Comparison of ENCODE assay signal across 8 cellular contexts in the genomic region with DNA sequence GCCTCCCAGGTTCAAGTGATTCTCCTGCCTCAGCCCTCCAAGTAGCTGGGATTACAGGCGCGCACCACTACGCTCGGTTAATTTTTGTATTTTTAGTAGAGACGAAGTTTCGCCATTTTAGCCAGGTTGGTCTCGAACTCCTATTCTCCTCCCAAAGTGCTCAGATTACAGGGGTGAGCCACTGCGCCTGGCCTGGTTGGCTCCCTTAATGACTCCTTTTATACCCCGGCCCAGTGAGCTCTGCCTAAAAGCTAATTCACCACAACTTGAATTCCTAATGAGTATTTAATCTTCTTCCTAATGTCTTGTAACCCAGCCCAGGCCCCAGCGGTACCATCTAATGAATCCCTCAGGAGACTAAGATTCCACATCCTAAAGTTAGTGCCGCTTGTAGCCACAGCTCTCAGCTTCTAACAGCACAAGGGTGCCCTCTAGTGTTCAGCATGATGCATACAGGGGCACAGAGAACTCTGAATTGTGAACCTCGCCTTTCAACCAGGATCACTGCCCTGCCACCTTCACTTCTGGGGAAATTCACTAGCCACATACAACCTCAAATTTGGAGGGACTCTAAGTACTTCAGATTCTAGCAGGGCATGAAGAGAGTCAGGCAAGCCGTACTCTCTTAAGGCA.
DNase-seq lines count a peak whose midpoint lies in the region; ATAC-seq and TF ChIP-seq lines count a peak whose summit lies in the region.

No MANE protein-coding gene starts in this region.

- CTCF ChIA-PET in activated CD8-positive, alpha-beta T cell treated with anti-CD3 and anti-CD28 coated beads for 36 hours (lab: Charles Lee), result interaction anchor here (0.7 to 1.0 kb wide), 3 partner anchors 10 to 642 kb away, joined by 3 to 4 read pairs (median 3); no protein-coding TSS in a partner anchor
- CTCF ChIA-PET in naive thymus-derived CD4-positive, alpha-beta T cell (lab: Charles Lee), result no interaction called here

- no peak for ATAC-seq in CD4-positive, CD25-positive, alpha-beta regulatory T cell (ENCODE audit: low read depth in 2 of 2)
- peak; percentile 87 for ATAC-seq in GM18870 (IDR thresholded peaks at IDR 0.05; ENCODE audit: unreplicated experiment)
- ATAC-seq in HG03139 (IDR thresholded peaks at IDR 0.05; ENCODE audit: unreplicated experiment), result peak; percentile 77
- ATAC-seq in activated CD8-positive, alpha-beta T cell treated with anti-CD3 and anti-CD28 coated beads for 36 hours, result peak; percentile 65
- ATAC-seq in naive thymus-derived CD4-positive, alpha-beta T cell, result no peak
- peak; percentile 84 for ATAC-seq in upper lobe of right lung

- no peak overlapping the region for H3K27ac Mint-ChIP-seq in CD4-positive, CD25-positive, alpha-beta regulatory T cell
- no peak overlapping the region for H3K27ac Mint-ChIP-seq in activated CD8-positive, alpha-beta T cell treated with anti-CD3 and anti-CD28 coated beads for 36 hours
- H3K27ac Mint-ChIP-seq in naive thymus-derived CD4-positive, alpha-beta T cell, result no peak overlapping the region

- no peaks in the 10 kb centered on the region for H3K36me3 ChIP-seq in CD4-positive, CD25-positive, alpha-beta regulatory T cell (ENCODE audit: control insufficient read depth, insufficient read depth, low read length)
- no peaks in the 10 kb centered on the region for H3K36me3 ChIP-seq in naive thymus-derived CD4-positive, alpha-beta T cell (ENCODE audit: control insufficient read depth in 2 of 3, insufficient read depth in 3 of 3, low read length in 3 of 3)
- no peaks in the 10 kb centered on the region for H3K36me3 ChIP-seq in upper lobe of right lung

- no peaks in the 10 kb centered on the region for H3K4me1 Mint-ChIP-seq in CD4-positive, CD25-positive, alpha-beta regulatory T cell
- H3K4me1 Mint-ChIP-seq in activated CD8-positive, alpha-beta T cell treated with anti-CD3 and anti-CD28 coated beads for 36 hours (ENCODE audit: low read depth), result no peaks in the 10 kb centered on the region
- no peaks in the 10 kb centered on the region for H3K4me1 Mint-ChIP-seq in naive thymus-derived CD4-positive, alpha-beta T cell

- H3K9me3 Mint-ChIP-seq in CD4-positive, CD25-positive, alpha-beta regulatory T cell, result no peaks in the 10 kb centered on the region
- no peaks in the 10 kb centered on the region for H3K9me3 Mint-ChIP-seq in activated CD8-positive, alpha-beta T cell treated with anti-CD3 and anti-CD28 coated beads for 36 hours
- H3K9me3 Mint-ChIP-seq in naive thymus-derived CD4-positive, alpha-beta T cell, result no peaks in the 10 kb centered on the region

- no peaks in the 10 kb centered on the region for H3K27me3 Mint-ChIP-seq in CD4-positive, CD25-positive, alpha-beta regulatory T cell
- no peaks in the 10 kb centered on the region for H3K27me3 Mint-ChIP-seq in activated CD8-positive, alpha-beta T cell treated with anti-CD3 and anti-CD28 coated beads for 36 hours
- peaks cover 0 to 8% (median 0%) of the 10 kb centered on the region in 5 donors for H3K27me3 Mint-ChIP-seq in naive thymus-derived CD4-positive, alpha-beta T cell

- peak; percentile 2 to 47 (median 39) for DNase-seq in CD4-positive, CD25-positive, alpha-beta regulatory T cell
- DNase-seq in NCI-H510A (lab: John Stamatoyannopoulos, UW) (peak; percentile 6), epithelial cell of esophagus (ENCODE audit: low read depth) (peak; percentile 54), upper lobe of right lung (no peak)
- peak; percentile 47 for DNase-seq in activated CD8-positive, alpha-beta T cell treated with anti-CD3 and anti-CD28 coated beads for 36 hours
- DNase-seq in naive thymus-derived CD4-positive, alpha-beta T cell, result peak in 8 of 9 donors; percentile 9 to 56 (median 33)

- H3K27me3 ChIP-seq in CD4-positive, CD25-positive, alpha-beta regulatory T cell (ENCODE audit: control insufficient read depth, insufficient read depth, low read length), result no peaks in the 10 kb centered on the region
- no peaks in the 10 kb centered on the region for H3K27me3 ChIP-seq in naive thymus-derived CD4-positive, alpha-beta T cell (ENCODE audit: control insufficient read depth in 2 of 2, insufficient read depth in 2 of 2, low read length in 2 of 2)
- no peaks in the 10 kb centered on the region for H3K27me3 ChIP-seq in upper lobe of right lung

- H3K9me3 ChIP-seq in CD4-positive, CD25-positive, alpha-beta regulatory T cell (ENCODE audit: control insufficient read depth in 2 of 2, low read length in 2 of 2), result no peaks in the 10 kb centered on the region
- H3K9me3 ChIP-seq in naive thymus-derived CD4-positive, alpha-beta T cell (ENCODE audit: control insufficient read depth in 2 of 3, low read length in 3 of 3), result no peaks in the 10 kb centered on the region
- no peaks in the 10 kb centered on the region for H3K9me3 ChIP-seq in upper lobe of right lung

- intact Hi-C loops in activated CD8-positive, alpha-beta T cell treated with anti-CD3 and anti-CD28 coated beads for 36 hours (cut with micrococcal nuclease), result loop anchor here (10.0 kb wide), 1 partner anchor 659 kb away; no protein-coding TSS in a partner anchor
- intact Hi-C loops in naive thymus-derived CD4-positive, alpha-beta T cell (cut with micrococcal nuclease), result loop anchor here in 1 of 2 donors (2.0 kb wide), 1 partner anchor 657 kb away; no protein-coding TSS in a partner anchor
- intact Hi-C loops in upper lobe of right lung (cut with DNase I), result no loop called here

- H3K27ac ChIP-seq in CD4-positive, CD25-positive, alpha-beta regulatory T cell (ENCODE audit: insufficient read depth, low read length, poor library complexity, severe bottlenecking), result no peak overlapping the region
- H3K27ac ChIP-seq in naive thymus-derived CD4-positive, alpha-beta T cell (ENCODE audit: low read depth, low read length), result no peak overlapping the region
- H3K27ac ChIP-seq in upper lobe of right lung, result no peak overlapping the region

- H3K4me1 ChIP-seq in CD4-positive, CD25-positive, alpha-beta regulatory T cell (ENCODE audit: control insufficient read depth, insufficient read depth, low read length, poor library complexity, severe bottlenecking), result no peaks in the 10 kb centered on the region
- H3K4me1 ChIP-seq in naive thymus-derived CD4-positive, alpha-beta T cell (ENCODE audit: control insufficient read depth in 2 of 2, insufficient read depth in 2 of 2, low read length in 2 of 2), result no peaks in the 10 kb centered on the region
- H3K4me1 ChIP-seq in upper lobe of right lung, result no peaks in the 10 kb centered on the region

- POLR2A ChIA-PET in activated CD8-positive, alpha-beta T cell treated with anti-CD3 and anti-CD28 coated beads for 36 hours (lab: Charles Lee), result no interaction called here
- POLR2A ChIA-PET in naive thymus-derived CD4-positive, alpha-beta T cell (lab: Charles Lee), result no interaction called here

- H3K36me3 Mint-ChIP-seq in CD4-positive, CD25-positive, alpha-beta regulatory T cell, result no peaks in the 10 kb centered on the region
- H3K36me3 Mint-ChIP-seq in activated CD8-positive, alpha-beta T cell treated with anti-CD3 and anti-CD28 coated beads for 36 hours (ENCODE audit: low read depth), result no peaks in the 10 kb centered on the region
- no peaks in the 10 kb centered on the region for H3K36me3 Mint-ChIP-seq in naive thymus-derived CD4-positive, alpha-beta T cell

- peak; percentile 70 for TF ChIP-seq CTCF in activated CD8-positive, alpha-beta T cell treated with anti-CD3 and anti-CD28 coated beads for 36 hours (IDR thresholded peaks at IDR 0.05)
- TF ChIP-seq CTCF in epithelial cell of esophagus (IDR thresholded peaks at IDR 0.05; ENCODE audit: insufficient read depth, low read depth, low read length, missing control alignments) (peak; percentile 83), upper lobe of right lung (IDR thresholded peaks at IDR 0.05) (peak; percentile 61)

- no peak overlapping the region for H3K4me3 ChIP-seq in CD4-positive, CD25-positive, alpha-beta regulatory T cell (ENCODE audit: low read depth, low read length)
- no peak overlapping the region for H3K4me3 ChIP-seq in epithelial cell of esophagus (ENCODE audit: low read length)
- no peak overlapping the region for H3K4me3 ChIP-seq in naive thymus-derived CD4-positive, alpha-beta T cell (ENCODE audit: low read length)
- no peak overlapping the region for H3K4me3 ChIP-seq in upper lobe of right lung

- H3K4me3 Mint-ChIP-seq in CD4-positive, CD25-positive, alpha-beta regulatory T cell, result no peak overlapping the region
- no peak overlapping the region for H3K4me3 Mint-ChIP-seq in activated CD8-positive, alpha-beta T cell treated with anti-CD3 and anti-CD28 coated beads for 36 hours
- no peak overlapping the region for H3K4me3 Mint-ChIP-seq in naive thymus-derived CD4-positive, alpha-beta T cell

Comparison
In these comparisons a context has a peak if more than half of its experiments do, and no peak if none do; other contexts are left out.
1. ATAC-seq: peak in GM18870 (single experiment), HG03139 (single experiment), activated CD8-positive, alpha-beta T cell treated with anti-CD3 and anti-CD28 coated beads for 36 hours (single experiment) and upper lobe of right lung (single experiment); none in CD4-positive, CD25-positive, alpha-beta regulatory T cell (0 of 2) and naive thymus-derived CD4-positive, alpha-beta T cell (single experiment).
2. Peak in every context shown above with its lines, with median percentiles within 50 percentile points of each other: CTCF ChIP-seq.